29 cellular contexts compared by ENCODE assay signal in genomic region chr4:83865417-83866150, GRCh38.
A peak's percentile ranks its signal among the peaks of the same experiment; 100 is the strongest.
DNase-seq lines count a peak whose midpoint lies in the region; ATAC-seq, FAIRE-seq and TF ChIP-seq lines count a peak whose summit lies in the region.
"Had no signal": no experiment of that assay in that cellular context is flagged by ENCODE, and none has a peak within 500 bp of the region (broad histone marks: within the 10 kb centered on the region; RNA-seq: fewer than 3 reads in every experiment).

No MANE protein-coding gene starts in this region.

- H3K4me1 Mint-ChIP-seq in GM23338 (peaks cover 5% of the 10 kb centered on the region; the same call in 2 of the 3 replicates), neural progenitor cell (peaks cover 12% of the 10 kb centered on the region)
- H3K4me1 Mint-ChIP-seq: CD4-positive, CD25-positive, alpha-beta regulatory T cell had no signal

- no peak overlapping the region for H3K14ac ChIP-seq in H1 (ENCODE audit: insufficient read length)

- H2AK5ac ChIP-seq in H1 (ENCODE audit: low read depth, low read length): no peak overlapping the region

- H4K20me1 ChIP-seq in GM23338 (replicated peaks; ENCODE audit: insufficient read depth) (no peaks in the 10 kb centered on the region), H1 (replicated peaks in 1 of 2; ENCODE audit: control insufficient read depth in 1 of 2, insufficient read depth in 2 of 2, low read length in 2 of 2) (no peaks in the 10 kb centered on the region), neural progenitor cell (ENCODE audit: low read depth) (peaks cover 16% of the 10 kb centered on the region)
- H4K20me1 ChIP-seq: BLaER1 had no signal

- TF ChIP-seq RAD21 in H1 (IDR thresholded peaks at IDR 0.05 in 1 of 2, conservative IDR thresholded peaks at IDR 0.05 in 1 of 2; ENCODE audit: low read depth in 2 of 2, low read length in 2 of 2): no peak

- no peak for ATAC-seq in GM23338
- ATAC-seq: HepG2, K562, PC-3, Right ventricle myocardium inferior had no signal

- H3K4me3 Mint-ChIP-seq in GM23338 (no peak overlapping the region), neural progenitor cell (no peak overlapping the region)
- H3K4me3 Mint-ChIP-seq: CD4-positive, CD25-positive, alpha-beta regulatory T cell had no signal

- H3K23ac ChIP-seq in H1 (ENCODE audit: insufficient read length): no peak overlapping the region

- no peak overlapping the region for H2BK20ac ChIP-seq in H1 (ENCODE audit: low read length)

- H3K36me3 ChIP-seq in GM23338 (ENCODE audit: insufficient read depth) (no peaks in the 10 kb centered on the region), H1 (ENCODE audit: control insufficient read depth in 2 of 4, insufficient read depth in 4 of 4, low read length in 3 of 4) (no peaks in the 10 kb centered on the region), neural progenitor cell (no peaks in the 10 kb centered on the region), WERI-Rb-1 (no peaks in the 10 kb centered on the region)
- H3K36me3 ChIP-seq: BLaER1, HAP-1, SJCRH30 had no signal

- H3K4me3 ChIP-seq in GM23338 (no peak overlapping the region), H1 (ENCODE audit: extremely low read depth in 1 of 4, insufficient read depth in 2 of 4, low read depth in 3 of 4, low read length in 4 of 4) (no peak overlapping the region), neural progenitor cell (peak overlapping the region; percentile 1), WERI-Rb-1 (ENCODE audit: low read depth, low read length) (no peak overlapping the region), dorsolateral prefrontal cortex (no peak overlapping the region)
- H3K4me3 ChIP-seq: BLaER1, GM23248, HAP-1, K562, SJCRH30 had no signal

- H2BK120ac ChIP-seq in H1 (replicated peaks; ENCODE audit: low read depth, low read length): peak overlapping the region; percentile 3

- no peak for TF ChIP-seq CTCF in GM23338 (conservative IDR thresholded peaks at IDR 0.05; ENCODE audit: low read depth in 2 of 2)
- no peak for TF ChIP-seq CTCF in H1 (IDR thresholded peaks at IDR 0.05; ENCODE audit: control extremely low read depth in 1 of 3, insufficient read depth in 1 of 3, low read depth in 1 of 3, low read length in 3 of 3)
- TF ChIP-seq CTCF in neural progenitor cell (IDR thresholded peaks at IDR 0.05): peak; percentile 9
- no peak for TF ChIP-seq CTCF in WERI-Rb-1 (IDR thresholded peaks at IDR 0.05; ENCODE audit: low read depth, low read length)
- TF ChIP-seq CTCF in dorsolateral prefrontal cortex (IDR thresholded peaks at IDR 0.05 in 54 of 56, conservative IDR thresholded peaks at IDR 0.05 in 2 of 56; ENCODE audit: low read depth in 1 of 56, partially characterized antibody in 56 of 56): no peak

- H3K36me3 Mint-ChIP-seq in GM23338 (ENCODE audit: low read depth) (no peaks in the 10 kb centered on the region), neural progenitor cell (no peaks in the 10 kb centered on the region)
- H3K36me3 Mint-ChIP-seq: CD4-positive, CD25-positive, alpha-beta regulatory T cell had no signal

- H3K79me2 ChIP-seq in GM23338 (replicated peaks; ENCODE audit: insufficient read depth) (no peaks in the 10 kb centered on the region), H1 (ENCODE audit: control insufficient read depth in 1 of 2, insufficient read depth in 2 of 2, low read length in 2 of 2) (no peaks in the 10 kb centered on the region), neural progenitor cell (ENCODE audit: low read depth) (no peaks in the 10 kb centered on the region)

- H4K91ac ChIP-seq in H1 (replicated peaks; ENCODE audit: insufficient read length, low read length): no peak overlapping the region

- no peaks in the 10 kb centered on the region for H3K9me3 Mint-ChIP-seq in GM23338
- H3K9me3 Mint-ChIP-seq in neural progenitor cell: no peaks in the 10 kb centered on the region

- 80% methylated on average over 6 of the region's 6 CpGs; no CpG with 5 or more reads in 1 of the 2 experiments for WGBS in H1 (ENCODE audit: extremely low coverage in 1 of 2, insufficient coverage in 1 of 2, insufficient read length in 1 of 2, insufficient replicate concordance in 2 of 2, low coverage in 1 of 2, low lambda C conversion rate in 2 of 2, missing lambda C conversion rate in 1 of 2), 2 experiments

- no peaks in the 10 kb centered on the region for H3F3A ChIP-seq in GM23338 (replicated peaks; ENCODE audit: low read depth)
- H3F3A ChIP-seq in neural progenitor cell (ENCODE audit: low read depth): peaks cover 16% of the 10 kb centered on the region

- H3K9me2 ChIP-seq in GM23338 (ENCODE audit: insufficient read depth): peaks cover 11% of the 10 kb centered on the region

- intact Hi-C loops in dorsolateral prefrontal cortex (cut with DNase I): no loop called here

- FAIRE-seq in H1 (lab: Jason Lieb, UNC): peak; percentile 55
- FAIRE-seq: A204.1, GM18507, HepG2, K562 had no signal

- no peaks in the 10 kb centered on the region for H3K27me3 ChIP-seq in GM23338 (ENCODE audit: insufficient read depth)
- no peaks in the 10 kb centered on the region for H3K27me3 ChIP-seq in H1 (replicated peaks in 1 of 4; ENCODE audit: control insufficient read depth in 3 of 4, extremely low read depth in 1 of 4, insufficient read depth in 3 of 4, low read length in 3 of 4)
- H3K27me3 ChIP-seq in neural progenitor cell: peaks cover 58% of the 10 kb centered on the region
- no peaks in the 10 kb centered on the region for H3K27me3 ChIP-seq in WERI-Rb-1 (ENCODE audit: insufficient read depth, low read depth, severe bottlenecking)
- no peaks in the 10 kb centered on the region for H3K27me3 ChIP-seq in dorsolateral prefrontal cortex
- H3K27me3 ChIP-seq: BLaER1, SJCRH30 had no signal

- H3K23me2 ChIP-seq in H1 (ENCODE audit: low read depth, low read length): no peaks in the 10 kb centered on the region

- no peaks in the 10 kb centered on the region for H3K27me3 Mint-ChIP-seq in GM23338 (ENCODE audit: insufficient read depth, low read depth, poor library complexity)
- peaks cover 30% of the 10 kb centered on the region for H3K27me3 Mint-ChIP-seq in neural progenitor cell (ENCODE audit: insufficient read depth, low read depth)
- H3K27me3 Mint-ChIP-seq: CD4-positive, CD25-positive, alpha-beta regulatory T cell had no signal

- H3K18ac ChIP-seq in H1 (ENCODE audit: extremely low read depth, low read length): no peak overlapping the region

- no peak overlapping the region for H4K5ac ChIP-seq in H1 (ENCODE audit: insufficient read length, low read depth, low read length)

- no peak for TF ChIP-seq POLR2A in H1 (IDR thresholded peaks at IDR 0.05; ENCODE audit: control extremely low read depth in 1 of 2, low read depth in 2 of 2, low read length in 2 of 2)

- H3K9ac ChIP-seq in H1 (replicated peaks in 1 of 4; ENCODE audit: extremely low read depth in 1 of 4, low read depth in 3 of 4, low read length in 3 of 4) (no peak overlapping the region), neural progenitor cell (no peak overlapping the region)
- H3K9ac ChIP-seq: BLaER1, GM23248 had no signal

- no peak for DNase-seq in GM23338 (ENCODE audit: low spot score)
- peak; percentile 6 to 59 for DNase-seq in NCI-H526 (lab: John Stamatoyannopoulos, UW)
- DNase-seq in H1 (ENCODE audit: low read depth in 1 of 2, low spot score in 2 of 2): no peak
- peak; percentile 88 for DNase-seq in neural progenitor cell (ENCODE audit: low spot score)
- DNase-seq in HT-29 (ENCODE audit: low spot score): no peak
- DNase-seq in WERI-Rb-1: no peak
- no peak for DNase-seq in dorsolateral prefrontal cortex
- DNase-seq in NCI-H510A treated with DMSO at 0.1 percent for 48 hours (lab: John Stamatoyannopoulos, UW): no peak
- DNase-seq: CD4-positive, CD25-positive, alpha-beta regulatory T cell; DMS153; GM23248; Kasumi-1; NCI-H1092 treated with DMSO at 0.1 percent for 48 hours; NCI-H1436; NCI-H187 treated with DMSO at 0.1 percent for 48 hours; NCI-H2171 treated with DMSO at 0.1 percent for 48 hours; NCI-H345; NCI-H524 treated with DMSO at 0.1 percent for 48 hours; NK-92 treated with Interleukin-12 subunit alpha and Interleukin-12 subunit beta, amount 100 ng/mL, for 24 hours; PC-3 had no signal

- no peaks in the 10 kb centered on the region for H3K79me1 ChIP-seq in H1 (ENCODE audit: low read depth, low read length)

- no peak overlapping the region for H3K27ac Mint-ChIP-seq in GM23338
- H3K27ac Mint-ChIP-seq in neural progenitor cell: no peak overlapping the region
- H3K27ac Mint-ChIP-seq: CD4-positive, CD25-positive, alpha-beta regulatory T cell had no signal

- H3K4ac ChIP-seq in H1 (replicated peaks; ENCODE audit: insufficient read length, low read depth, low read length): no peak overlapping the region

- H2BK15ac ChIP-seq in H1 (ENCODE audit: low read length): no peak overlapping the region

- H2AFZ ChIP-seq in GM23338 (peak overlapping the region; percentile 82), H1 (ENCODE audit: low read length) (peak overlapping the region; percentile 18; the same call in 1 of the 2 replicates), neural progenitor cell (replicated peaks) (no peak overlapping the region)
- H2AFZ ChIP-seq: GM23248 had no signal

- no peak overlapping the region for H4K8ac ChIP-seq in H1 (ENCODE audit: extremely low read depth, insufficient read depth, low read length)

- H3K4me1 ChIP-seq in GM23338 (ENCODE audit: insufficient read depth) (0 out of 2 replicates have a peak, but pooled peaks cover 6% of the 10 kb centered on the region), H1 (replicated peaks in 1 of 4; ENCODE audit: control insufficient read depth in 3 of 4, insufficient read depth in 4 of 4, low read length in 3 of 4) (no peaks in the 10 kb centered on the region), neural progenitor cell (peaks cover 25% of the 10 kb centered on the region)
- H3K4me1 ChIP-seq: BLaER1, HAP-1 had no signal

- H3K9me3 ChIP-seq in H1 (ENCODE audit: insufficient read depth in 2 of 2, low read depth in 1 of 2, low read length in 1 of 2) (no peaks in the 10 kb centered on the region), neural progenitor cell (ENCODE audit: low read depth) (no peaks in the 10 kb centered on the region), WERI-Rb-1 (ENCODE audit: severe bottlenecking) (no peaks in the 10 kb centered on the region)
- H3K9me3 ChIP-seq: BLaER1, HAP-1, SJCRH30 had no signal

- H2BK12ac ChIP-seq in H1 (ENCODE audit: low read depth, low read length): no peak overlapping the region

- H3K4me2 ChIP-seq in GM23338: no peak overlapping the region
- H3K4me2 ChIP-seq in H1 (ENCODE audit: insufficient read depth in 1 of 2, low read depth in 2 of 2, low read length in 2 of 2): no peak overlapping the region
- peak overlapping the region; percentile 50 for H3K4me2 ChIP-seq in neural progenitor cell
- H3K4me2 ChIP-seq: BLaER1 had no signal

- no peak for TF ChIP-seq EP300 in H1 (IDR thresholded peaks at IDR 0.05; ENCODE audit: borderline replicate concordance in 1 of 2, low read depth in 2 of 2, low read length in 2 of 2)

- POLR2A ChIA-PET in H1 (lab: Charles Lee; ENCODE audit: partially characterized antibody): no interaction called here

- H3K56ac ChIP-seq in H1 (replicated peaks; ENCODE audit: insufficient read length, low read depth, low read length): no peak overlapping the region

- H3K27ac ChIP-seq in GM23338 (ENCODE audit: low read depth): no peak overlapping the region
- no peak overlapping the region for H3K27ac ChIP-seq in H1 (ENCODE audit: low read depth, low read length)
- H3K27ac ChIP-seq in neural progenitor cell: no peak overlapping the region
- H3K27ac ChIP-seq in WERI-Rb-1: no peak overlapping the region
- no peak overlapping the region for H3K27ac ChIP-seq in dorsolateral prefrontal cortex
- H3K27ac ChIP-seq: BLaER1, GM23248, HL-60, SJCRH30 had no signal

- CTCF ChIA-PET in H1 (lab: Charles Lee; ENCODE audit: partially characterized antibody): no interaction called here

- no peak overlapping the region for H2BK5ac ChIP-seq in H1 (ENCODE audit: low read depth, low read length)

Comparison
In these comparisons a context has a peak if more than half of its experiments do, and no peak if none do; other contexts are left out.
1. DNase-seq: peak in NCI-H526 (2 of 2) and neural progenitor cell (single experiment); none in GM23338 (single experiment), H1 (0 of 2), HT-29 (single experiment), WERI-Rb-1 (single experiment), dorsolateral prefrontal cortex (0 of 10) and NCI-H510A treated with DMSO at 0.1 percent for 48 hours (single experiment).